26 cellular contexts compared by ENCODE assay signal in the genomic region with DNA sequence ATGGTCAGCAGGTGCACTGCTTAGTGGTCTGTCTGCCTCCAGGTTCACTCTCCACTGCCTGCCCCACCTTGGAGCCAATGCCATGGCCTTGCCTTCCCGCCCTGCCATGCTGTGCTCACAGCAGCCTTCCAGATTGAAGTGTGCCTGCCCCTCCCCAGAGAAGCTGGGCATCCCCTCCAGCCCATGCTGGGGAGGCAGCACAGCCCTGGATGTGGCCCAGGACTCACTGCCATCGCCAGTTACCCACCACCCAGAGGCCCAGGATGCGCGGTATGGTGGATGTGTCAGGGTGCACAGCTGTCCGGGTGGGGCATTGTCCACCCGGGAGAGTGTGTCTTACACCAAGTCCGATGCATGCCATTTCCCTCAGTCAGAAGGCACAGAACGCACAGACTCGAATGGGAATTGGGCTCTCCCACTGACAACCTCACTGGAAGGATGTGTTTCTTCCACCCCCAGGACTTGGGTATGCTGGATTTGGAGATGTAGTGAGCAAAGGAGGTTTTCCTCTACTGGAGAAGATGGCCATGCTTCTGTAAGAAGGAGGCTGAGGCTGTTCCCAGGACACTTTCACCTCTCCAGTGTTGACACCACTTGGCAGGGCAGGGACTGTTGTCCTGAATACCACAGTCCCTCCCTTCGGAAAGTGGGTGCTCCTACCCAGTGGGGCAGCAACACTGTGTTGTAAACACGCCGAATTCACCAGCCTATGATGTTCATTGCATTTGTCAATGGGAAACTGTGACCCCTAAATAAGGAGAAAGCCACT.
"Had no signal": no experiment of that assay in that cellular context is flagged by ENCODE, and none has a peak within 500 bp of the region (broad histone marks: within the 10 kb centered on the region; RNA-seq: fewer than 3 reads in every experiment).

No MANE protein-coding gene starts in this region.

- H3K27ac ChIP-seq: SK-N-MC, VCaP had no signal

- DNase-seq: activated CD4-positive, alpha-beta memory T cell treated with anti-CD3 and anti-CD28 coated beads for 36 hours; activated CD4-positive, alpha-beta T cell treated with anti-CD3 and anti-CD28 coated beads, Interleukin-2, amount 10 ng/mL, durations not matched to agents 7 days and 5 days; activated CD4-positive, CD25-positive, alpha-beta regulatory T cell; activated gamma-delta T cell treated with Interleukin-2 at 50 U/mL for 16 hours; activated naive CD4-positive, alpha-beta T cell treated with anti-CD3 and anti-CD28 coated beads, Interleukin-2, amount 10 ng/mL, durations not matched to agents 7 days and 5 days; activated naive CD8-positive, alpha-beta T cell treated with anti-CD3 and anti-CD28 coated beads for 36 hours; activated T-cell treated with anti-CD3 and anti-CD28 coated beads, Interleukin-2, amount 50 U/mL, for 72 hours; Karpas-422; MM.1S; NCI-H1105; NCI-H1436 treated with DMSO at 0.1 percent for 48 hours; NCI-H187; NCI-H2081; NCI-H510A treated with DMSO at 0.1 percent for 48 hours; NCI-H69; NK-92 treated with Interleukin-12 subunit alpha and Interleukin-12 subunit beta, amount 100 ng/mL, for 24 hours; OCI-M1; RPMI8226; T-cell; T-helper 2 cell; T1000 had no signal

- H3K4me3 ChIP-seq: K562, SK-N-MC had no signal

- ATAC-seq: activated T-cell treated with anti-CD3 and anti-CD28 coated beads, Interleukin-2, amount 50 U/mL, for 72 hours; K562; Panc1; Right ventricle myocardium inferior; T-cell had no signal
